In genomic region chr17:14451729-14452191, GRCh38 we compare ENCODE assay signal across 22 cellular contexts.
"Had no signal": no experiment of that assay in that cellular context is flagged by ENCODE, and none has a peak within 500 bp of the region (broad histone marks: within the 10 kb centered on the region; RNA-seq: fewer than 3 reads in every experiment).

No MANE protein-coding gene starts in this region.

- ATAC-seq: activated T-cell treated with anti-CD3 and anti-CD28 coated beads, Interleukin-2, amount 50 U/mL, for 4 hours; esophagus mucosa; heart right ventricle; natural killer cell treated with Interleukin-12 subunit alpha and Interleukin-12 subunit beta and Interleukin-15 and Interleukin-18, amount 100 ng/mL, for 72 hours; psoas muscle; right cardiac atrium; stimulated activated memory B cell treated with anti-CD40 and anti-IgM and Interleukin-4, amounts not matched to agents 10 μg/mL and 1 μg/mL and 100 μg/mL, for 72 hours had no signal

- H3K9me3 ChIP-seq: adrenal gland, breast epithelium, heart right ventricle, left ventricle myocardium inferior, psoas muscle, transverse colon had no signal

- DNase-seq: activated CD4-positive, alpha-beta T cell treated with anti-CD3 and anti-CD28 coated beads for 4 hours; activated CD4-positive, alpha-beta T cell treated with anti-CD3 and anti-CD28 coated beads, Interleukin-2, amount 50 U/mL, for 48 hours; activated CD4-positive, CD25-positive, alpha-beta regulatory T cell; activated CD8-positive, alpha-beta memory T cell treated with anti-CD3 and anti-CD28 coated beads, Interleukin-2, amount 50 U/mL, for 48 hours; activated naive CD4-positive, alpha-beta T cell; activated T-cell treated with anti-CD3 and anti-CD28 coated beads, Interleukin-2, amount 50 U/mL, for 4 hours; adrenal gland; effector memory CD4-positive, alpha-beta T cell; heart right ventricle; kidney; left ventricle myocardium inferior; mammary epithelial cell; psoas muscle; right cardiac atrium; stimulated activated CD4-positive, alpha-beta T cell treated with anti-CD3 and anti-CD28 coated beads, Interleukin-2, amount 100 ng/mL, for 24 hours; T1000; transverse colon had no signal

- H3K4me3 ChIP-seq: adrenal gland, breast epithelium, heart right ventricle, left ventricle myocardium inferior, psoas muscle, skin epidermis, transverse colon had no signal

- H3K36me3 ChIP-seq: adrenal gland, breast epithelium, heart right ventricle, left ventricle myocardium inferior, transverse colon had no signal

- H3K27ac ChIP-seq: adrenal gland, breast epithelium, heart right ventricle, left ventricle myocardium inferior, psoas muscle, skin epidermis, transverse colon had no signal

- H3K27me3 ChIP-seq: adrenal gland, breast epithelium, transverse colon had no signal

- H3K4me1 ChIP-seq: adrenal gland, breast epithelium, heart right ventricle, left ventricle myocardium inferior, psoas muscle, transverse colon had no signal
